19 cellular contexts compared by ENCODE assay signal in genomic region chr11:89612111-89612510, GRCh38.
DNase-seq lines count a peak whose midpoint lies in the region; ATAC-seq, FAIRE-seq and TF ChIP-seq lines count a peak whose summit lies in the region.
"Had no signal": no experiment of that assay in that cellular context is flagged by ENCODE, and none has a peak within 500 bp of the region (broad histone marks: within the 10 kb centered on the region; RNA-seq: fewer than 3 reads in every experiment).

No MANE protein-coding gene starts in this region.

- BruUV-seq in endothelial cell of umbilical vein (replicated peaks; lab: Mats Ljungman, UMichigan): no TSS peak

- no peak for TF ChIP-seq EP300 in SK-N-SH (IDR thresholded peaks at IDR 0.05; ENCODE audit: borderline replicate concordance in 1 of 2, low read depth in 1 of 2, low read length in 1 of 2)

- H3K9me3 ChIP-seq in SK-N-SH (no peaks in the 10 kb centered on the region), Loucy (ENCODE audit: insufficient read depth, low read depth, low read length) (no peaks in the 10 kb centered on the region), endothelial cell of umbilical vein (replicated peaks; ENCODE audit: control insufficient read depth, insufficient read depth, low read length) (no peaks in the 10 kb centered on the region), thoracic aorta (no peaks in the 10 kb centered on the region)

- no peak for FAIRE-seq in endothelial cell of umbilical vein (lab: Jason Lieb, UNC)
- FAIRE-seq: HTR-8/SVneo had no signal

- H2AFZ ChIP-seq in SK-N-SH (ENCODE audit: low read depth): 0 out of 2 replicates have a peak overlapping the region, but pooled peaks have one; percentile 29
- peak overlapping the region; percentile 41; the same call in 1 of the 2 replicates for H2AFZ ChIP-seq in Loucy (ENCODE audit: low read length)
- H2AFZ ChIP-seq in endothelial cell of umbilical vein (ENCODE audit: low read depth, low read length): peak overlapping the region; percentile 51
- H2AFZ ChIP-seq: GM23338 had no signal

- H4K20me1 ChIP-seq in SK-N-SH (ENCODE audit: insufficient read depth): no peaks in the 10 kb centered on the region
- no peaks in the 10 kb centered on the region for H4K20me1 ChIP-seq in Loucy (ENCODE audit: insufficient read depth, low read length, poor library complexity, severe bottlenecking)
- no peaks in the 10 kb centered on the region for H4K20me1 ChIP-seq in endothelial cell of umbilical vein (replicated peaks; ENCODE audit: control insufficient read depth, extremely low read depth, insufficient read depth, low read length)

- H3K27ac ChIP-seq in SK-N-SH (ENCODE audit: low read depth in 2 of 2, low read length in 1 of 2) (no peak overlapping the region), endothelial cell of umbilical vein (ENCODE audit: insufficient read depth, low read depth, low read length) (no peak overlapping the region), thoracic aorta (no peak overlapping the region)
- H3K27ac ChIP-seq: HL-60 had no signal

- H3K9me2 ChIP-seq in SK-N-SH (no peaks in the 10 kb centered on the region), Loucy (replicated peaks; ENCODE audit: low read depth, low read length) (no peaks in the 10 kb centered on the region)

- TF ChIP-seq POLR2A in endothelial cell of umbilical vein (IDR thresholded peaks at IDR 0.05; ENCODE audit: low read depth, low read length): no peak

- H3K4me3 ChIP-seq in SK-N-SH (ENCODE audit: low read depth in 2 of 2, low read length in 1 of 2) (no peak overlapping the region), Loucy (ENCODE audit: low read length, poor library complexity, severe bottlenecking) (no peak overlapping the region), endothelial cell of umbilical vein (replicated peaks in 1 of 3; ENCODE audit: insufficient read depth in 1 of 3, low read depth in 1 of 3, low read length in 3 of 3) (no peak overlapping the region), thoracic aorta (peak overlapping the region; percentile 44)
- H3K4me3 ChIP-seq: GM23338 had no signal

- intact Hi-C loops in endothelial cell of umbilical vein (cut with micrococcal nuclease): no loop called here

- H3K36me3 ChIP-seq in SK-N-SH (replicated peaks in 1 of 2; ENCODE audit: control insufficient read depth in 1 of 2, insufficient read depth in 2 of 2, low read length in 1 of 2): no peaks in the 10 kb centered on the region
- H3K36me3 ChIP-seq in Loucy (ENCODE audit: insufficient read depth, low read length): no peaks in the 10 kb centered on the region
- H3K36me3 ChIP-seq in endothelial cell of umbilical vein (ENCODE audit: control insufficient read depth in 2 of 2, extremely low read depth in 1 of 2, insufficient read depth in 2 of 2, low read length in 2 of 2): no peaks in the 10 kb centered on the region
- H3K36me3 ChIP-seq in thoracic aorta: no peaks in the 10 kb centered on the region

- H3F3A ChIP-seq in SK-N-SH (replicated peaks; ENCODE audit: insufficient read depth): peaks cover 6% of the 10 kb centered on the region
- no peaks in the 10 kb centered on the region for H3F3A ChIP-seq in Loucy (ENCODE audit: low read depth)

- H3K79me2 ChIP-seq in SK-N-SH (ENCODE audit: insufficient read depth) (no peaks in the 10 kb centered on the region), Loucy (ENCODE audit: insufficient read depth, low read length) (no peaks in the 10 kb centered on the region), endothelial cell of umbilical vein (ENCODE audit: control insufficient read depth, insufficient read depth, low read length) (no peaks in the 10 kb centered on the region)

- H3K27me3 ChIP-seq in SK-N-SH (ENCODE audit: insufficient read depth) (no peaks in the 10 kb centered on the region), Loucy (ENCODE audit: insufficient read depth, low read length, poor library complexity, severe bottlenecking) (no peaks in the 10 kb centered on the region), endothelial cell of umbilical vein (ENCODE audit: control insufficient read depth in 2 of 2, insufficient read depth in 2 of 2, low read length in 2 of 2) (no peaks in the 10 kb centered on the region), thoracic aorta (replicated peaks; ENCODE audit: insufficient read depth) (no peaks in the 10 kb centered on the region)

- WGBS in SK-N-SH (ENCODE audit: low lambda C conversion rate): 63% methylated on average over 4 of the region's 4 CpGs

- CTCF ChIA-PET in SK-N-SH (lab: Yijun Ruan, JAX): no interaction called here
- CTCF ChIA-PET in endothelial cell of umbilical vein (lab: Charles Lee): interaction anchor here (1.3 kb wide), 1 partner anchor 278 kb away, joined by 3 read pairs; no protein-coding TSS in a partner anchor

- dilution Hi-C loops in endothelial cell of umbilical vein (cut with MboI; ENCODE audit: extremely low pct_ligation_motif_present, low sequenced_read_pairs): no loop called here

- POLR2A ChIA-PET in SK-N-SH (lab: Yijun Ruan, JAX) (no interaction called here), endothelial cell of umbilical vein (lab: Charles Lee) (no interaction called here)

- no peaks in the 10 kb centered on the region for H3K9me1 ChIP-seq in endothelial cell of umbilical vein (replicated peaks; ENCODE audit: control insufficient read depth, extremely low read depth, insufficient read depth, low read length)

- H3K4me2 ChIP-seq in SK-N-SH: no peak overlapping the region
- H3K4me2 ChIP-seq in Loucy (ENCODE audit: low read depth, low read length, poor library complexity, severe bottlenecking): peak overlapping the region; percentile 35
- no peak overlapping the region for H3K4me2 ChIP-seq in endothelial cell of umbilical vein (ENCODE audit: insufficient read depth, low read length)
- H3K4me2 ChIP-seq: GM23338 had no signal

- no peak overlapping the region for H3K9ac ChIP-seq in SK-N-SH
- H3K9ac ChIP-seq in Loucy (ENCODE audit: low read depth, low read length, poor library complexity, severe bottlenecking): no peak overlapping the region
- H3K9ac ChIP-seq in endothelial cell of umbilical vein (replicated peaks; ENCODE audit: extremely low read depth, insufficient read depth, low read length): no peak overlapping the region

- no peak for TF ChIP-seq RAD21 in SK-N-SH (IDR thresholded peaks at IDR 0.05; ENCODE audit: low read length)

- ATAC-seq in SK-N-SH treated with all-trans-retinoic acid at 6 μM for 48 hours (no peak), thoracic aorta (ENCODE audit: insufficient number of reproducible peaks, low FRiP score, low read depth) (no peak)
- ATAC-seq: GM23338, HCT116 had no signal

- TF ChIP-seq CTCF in SK-N-SH (IDR thresholded peaks at IDR 0.05) (no peak), Loucy (conservative IDR thresholded peaks at IDR 0.05; ENCODE audit: low read length) (no peak), endothelial cell of umbilical vein (IDR thresholded peaks at IDR 0.05; ENCODE audit: extremely low read depth in 1 of 2, insufficient read depth in 1 of 2, low read depth in 1 of 2, low read length in 2 of 2) (no peak), thoracic aorta (IDR thresholded peaks at IDR 0.05) (no peak)

- no peaks in the 10 kb centered on the region; a peak in 1 of 4 replicates for H3K4me1 ChIP-seq in SK-N-SH (ENCODE audit: control insufficient read depth in 1 of 2, insufficient read depth in 2 of 2, low read depth in 1 of 2, low read length in 1 of 2)
- H3K4me1 ChIP-seq in Loucy (ENCODE audit: insufficient read depth, low read length, poor library complexity, severe bottlenecking): no peaks in the 10 kb centered on the region
- H3K4me1 ChIP-seq in endothelial cell of umbilical vein (ENCODE audit: control insufficient read depth, extremely low read depth, insufficient read depth, low read length): peaks cover 8% of the 10 kb centered on the region
- peaks cover 4 to 25% of the 10 kb centered on the region in 2 donors for H3K4me1 ChIP-seq in thoracic aorta (ENCODE audit: control insufficient read depth in 1 of 2, low read depth in 2 of 2)

- DNase-seq in SK-N-SH: no peak
- DNase-seq in endothelial cell of umbilical vein (ENCODE audit: low read depth, low spot score): no peak
- DNase-seq in thoracic aorta (ENCODE audit: low spot score): no peak
- no peak for DNase-seq in NCI-H748 treated with DMSO at 0.1 percent for 48 hours (lab: John Stamatoyannopoulos, UW)
- DNase-seq in cerebellar nuclear complex (lab: John Stamatoyannopoulos, UW): no peak
- DNase-seq in activated gamma-delta T cell treated with Interleukin-2 at 50 U/mL for 16 hours: no peak
- DNase-seq: COR-L47, NCI-H1048, NCI-H1436 treated with DMSO at 0.1 percent for 48 hours, NCI-H2081, NCI-H510A, NCI-H82, SIG-M5 had no signal

TF ChIP-seq in SK-N-SH, 30 proteins besides CTCF, POLR2A, EP300 and RAD21 (continues in another document):
- TF ChIP-seq FOSL2 (IDR thresholded peaks at IDR 0.05; ENCODE audit: borderline replicate concordance, low read depth): no peak
- no peak for TF ChIP-seq USF1 (IDR thresholded peaks at IDR 0.05; ENCODE audit: borderline replicate concordance, low read depth)
- TF ChIP-seq SMC3 (IDR thresholded peaks at IDR 0.05; ENCODE audit: low read depth, low read length): no peak

TF ChIP-seq in SK-N-SH treated with all-trans-retinoic acid at 6 μM for 48 hours, 23 proteins besides CTCF, POLR2A, EP300 and RAD21 (continues in another document):
- no peak for TF ChIP-seq ZFP30 (CRISPR knock-in tag; IDR thresholded peaks at IDR 0.05)

TF ChIP-seq in endothelial cell of umbilical vein, 7 proteins besides CTCF, POLR2A, EP300 and RAD21:
- TF ChIP-seq FOS (IDR thresholded peaks at IDR 0.05; ENCODE audit: borderline replicate concordance, insufficient read depth, low read length): no peak
- TF ChIP-seq GATA2 (IDR thresholded peaks at IDR 0.05; ENCODE audit: insufficient read depth, insufficient read length, low read depth, low read length): no peak
- TF ChIP-seq POLR2AphosphoS5 (IDR thresholded peaks at IDR 0.05; ENCODE audit: insufficient read depth, low read depth, low read length): no peak
- no peak for TF ChIP-seq MAX (IDR thresholded peaks at IDR 0.05; ENCODE audit: insufficient read depth, insufficient read length)
